8 cellular contexts compared by ENCODE assay signal in the genomic region with DNA sequence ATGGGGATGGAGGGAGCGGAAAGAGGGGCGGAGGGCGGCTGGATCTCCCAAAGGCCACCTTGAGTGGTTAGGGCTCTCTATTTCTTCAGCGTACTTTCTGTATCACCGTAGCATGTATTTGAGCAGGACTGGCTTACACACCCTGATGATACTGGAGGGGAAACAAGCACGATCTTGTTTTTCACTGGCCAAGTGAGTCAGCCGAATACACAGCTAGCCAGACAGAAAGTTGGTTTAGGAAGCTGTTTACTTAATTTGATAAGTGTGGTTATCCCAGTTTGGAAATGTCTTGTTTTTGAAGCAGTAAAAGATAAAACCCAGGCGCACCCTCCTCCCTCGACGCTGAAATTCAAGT. TPM values are rescaled to one million over a fixed set of nuclear protein-coding genes. Genes with fewer than 3 reads are reported as not detected.
A peak's percentile ranks its signal among the peaks of the same experiment; 100 is the strongest.
DNase-seq lines count a peak whose midpoint lies in the region; ATAC-seq and TF ChIP-seq lines count a peak whose summit lies in the region.

No MANE protein-coding gene starts in this region.

- peaks cover 61% of the 10 kb centered on the region in 2 experiments for H3K4me1 ChIP-seq in neutrophil (ENCODE audit: control insufficient read depth in 1 of 2, insufficient read depth in 1 of 2, low read depth in 1 of 2, low read length in 1 of 2)

- H3K27ac ChIP-seq in WERI-Rb-1: peak overlapping the region; percentile 87
- H3K27ac ChIP-seq in neutrophil: peak overlapping the region; percentile 93

- ATAC-seq in HG02870 (IDR thresholded peaks at IDR 0.05; ENCODE audit: unreplicated experiment): peak; percentile 14
- ATAC-seq in GM21367 (IDR thresholded peaks at IDR 0.05; ENCODE audit: unreplicated experiment): no peak
- ATAC-seq in HG03097 (IDR thresholded peaks at IDR 0.05; ENCODE audit: low FRiP score, unreplicated experiment): no peak

- H3K4me3 ChIP-seq in WERI-Rb-1 (ENCODE audit: low read depth, low read length) (peak overlapping the region; percentile 90), fibroblast of villous mesenchyme (ENCODE audit: low read depth, low read length) (peak overlapping the region; percentile 100), neutrophil (ENCODE audit: low read depth in 1 of 2, low read length in 1 of 2) (peak overlapping the region; percentile 89 to 99)

- H3K27me3 ChIP-seq in WERI-Rb-1 (ENCODE audit: insufficient read depth, low read depth, severe bottlenecking) (no peaks in the 10 kb centered on the region), neutrophil (no peaks in the 10 kb centered on the region)

- DNase-seq in ELR (ENCODE audit: low read depth) (peak; percentile 65), WERI-Rb-1 (no peak), fibroblast of villous mesenchyme (ENCODE audit: low read depth) (peak; percentile 91), GM10266 (ENCODE audit: extremely low spot score) (no peak)

- H3K36me3 ChIP-seq in WERI-Rb-1 (peaks cover 15% of the 10 kb centered on the region), neutrophil (peaks cover 13% of the 10 kb centered on the region)

- TF ChIP-seq CTCF in WERI-Rb-1 (IDR thresholded peaks at IDR 0.05; ENCODE audit: low read depth, low read length) (no peak), fibroblast of villous mesenchyme (IDR thresholded peaks at IDR 0.05; ENCODE audit: insufficient read depth, low read depth, low read length) (no peak), neutrophil (IDR thresholded peaks at IDR 0.05) (no peak), GM10266 (IDR thresholded peaks at IDR 0.05; ENCODE audit: control insufficient read depth, insufficient read depth, low read depth, missing control alignments) (no peak)

- H3K9me3 ChIP-seq in WERI-Rb-1 (ENCODE audit: severe bottlenecking) (no peaks in the 10 kb centered on the region), neutrophil (no peaks in the 10 kb centered on the region)

RNA-seq across cellular contexts. Expression of gene RIOK3, which starts 0.5 kb away (rescaled TPM):
- total RNA-seq in fibroblast of villous mesenchyme: 63.5 and 71.2 TPM in 2 replicates

RNA-seq across cellular contexts. Expression of gene RMC1, which starts 49.7 kb away (rescaled TPM):
- 19.0 and 32.0 TPM in 2 replicates for total RNA-seq in fibroblast of villous mesenchyme

Comparison
In these comparisons a context has a peak if more than half of its experiments do, and no peak if none do; other contexts are left out.
1. DNase-seq: peak in ELR (single experiment) and fibroblast of villous mesenchyme (single experiment); none in WERI-Rb-1 (single experiment) and GM10266 (single experiment).
2. Peak in every context shown above with its lines, with median percentiles within 50 percentile points of each other: H3K4me3 ChIP-seq.